In the genomic region with DNA sequence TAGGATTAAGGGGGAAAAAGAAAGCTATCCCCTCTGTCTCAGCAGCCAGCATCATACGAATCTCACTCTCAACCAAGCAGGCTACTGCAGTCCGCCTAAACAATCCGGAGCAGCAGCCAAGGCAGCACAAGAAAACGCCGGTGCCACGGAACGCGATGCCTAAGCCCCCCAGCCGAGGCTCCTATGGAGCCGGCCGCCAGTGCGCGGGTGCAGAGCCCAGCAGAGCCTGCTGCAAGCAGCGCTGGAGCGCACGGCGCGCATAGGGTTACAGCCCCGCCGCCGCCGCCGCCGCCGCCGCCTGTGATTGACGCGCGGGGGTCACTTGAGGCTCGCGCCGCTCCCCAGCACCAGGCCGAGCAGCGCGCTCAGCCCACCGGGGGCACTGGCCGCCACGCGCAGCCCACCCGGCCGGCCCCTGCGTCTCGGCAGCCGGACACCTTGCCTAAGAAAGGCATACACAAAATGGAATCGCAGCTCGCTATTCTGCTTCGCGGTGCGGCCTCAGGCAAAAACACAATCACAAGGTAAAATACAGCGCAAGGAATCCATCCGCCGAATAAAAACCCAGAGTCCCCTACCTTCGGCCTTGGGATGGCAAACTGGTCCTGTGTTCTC, we compare ENCODE assay signal across 8 cellular contexts. TPM values are rescaled to one million over a fixed set of nuclear protein-coding genes. Genes with fewer than 3 reads are reported as not detected.
DNase-seq lines count a peak whose midpoint lies in the region; ATAC-seq, FAIRE-seq and TF ChIP-seq lines count a peak whose summit lies in the region.

No MANE protein-coding gene starts in this region.

- H3K4me1 ChIP-seq in ACC112 (ENCODE audit: control insufficient read depth, insufficient read depth, low read length, unreplicated experiment) (peaks cover 31% of the 10 kb centered on the region), GM23338 (ENCODE audit: insufficient read depth) (peaks cover 31% of the 10 kb centered on the region), GM12878 (ENCODE audit: control insufficient read depth, insufficient read depth, low read length) (peaks cover 17% of the 10 kb centered on the region), iPS-18a (ENCODE audit: control insufficient read depth, low read depth, low read length) (peaks cover 20% of the 10 kb centered on the region), sigmoid colon (peaks cover 0 to 35% (median 29%) of the 10 kb centered on the region in 4 donors), OCI-LY7 (ENCODE audit: insufficient read depth, low read length, poor library complexity, severe bottlenecking) (no peaks in the 10 kb centered on the region)

- SMC1A ChIA-PET in GM12878 (lab: Charles Lee; ENCODE audit: uncharacterized antibody, unreplicated experiment), result interaction anchor here (1.5 to 2.7 kb wide), 3 partner anchors 9 to 106 kb away, joined by 3 to 14 read pairs (median 4); no protein-coding TSS in a partner anchor

- no peak overlapping the region for H3K27ac Mint-ChIP-seq in GM23338

- H3K4me3 ChIP-seq in ACC112 (ENCODE audit: low read depth, low read length) (peak overlapping the region; percentile 78), GM23338 (peak overlapping the region; percentile 70), GM12878 (peak overlapping the region; percentile 65), iPS-18a (ENCODE audit: low read length) (peak overlapping the region; percentile 53), sigmoid colon (peak overlapping the region; percentile 44 to 85 (median 62)), OCI-LY7 (ENCODE audit: low read depth, low read length, poor library complexity, severe bottlenecking) (no peak overlapping the region)

- H3K27ac ChIP-seq in ACC112 (ENCODE audit: low read depth, low read length) (no peak overlapping the region), GM23338 (ENCODE audit: low read depth) (no peak overlapping the region), GM12878 (ENCODE audit: control insufficient read depth, insufficient read depth) (peak overlapping the region; percentile 48; the same call in 1 of the 2 replicates), iPS-18a (ENCODE audit: low read length) (no peak overlapping the region), sigmoid colon (peak overlapping the region; percentile 60 to 73 (median 68)), OCI-LY7 (ENCODE audit: low read depth, low read length, poor library complexity, severe bottlenecking) (no peak overlapping the region)

- no peaks in the 10 kb centered on the region for H3K79me2 ChIP-seq in ACC112 (ENCODE audit: control insufficient read depth, insufficient read depth, low read length, unreplicated experiment)
- no peaks in the 10 kb centered on the region for H3K79me2 ChIP-seq in GM23338 (replicated peaks; ENCODE audit: insufficient read depth)
- H3K79me2 ChIP-seq in GM12878 (ENCODE audit: control insufficient read depth, insufficient read depth, low read length), result no peaks in the 10 kb centered on the region; the same call in none of the 2 replicates
- no peaks in the 10 kb centered on the region for H3K79me2 ChIP-seq in OCI-LY7 (ENCODE audit: insufficient read depth, low read depth, low read length)

- no peak for TF ChIP-seq RAD21 in GM12878 (IDR thresholded peaks at IDR 0.05; ENCODE audit: insufficient read depth, low read depth, low read length)

- WGBS in GM12878 (ENCODE audit: insufficient coverage, insufficient replicate concordance, low lambda C conversion rate, missing lambda C conversion rate), result 21% methylated on average over 42 of the region's 53 CpGs
- WGBS in sigmoid colon, 2 donors, result 1 to 5% methylated on average over 53 of the region's 53 CpGs

- peaks cover 39% of the 10 kb centered on the region for H3K27me3 Mint-ChIP-seq in GM23338 (ENCODE audit: insufficient read depth, low read depth, poor library complexity)

- TF ChIP-seq POLR2A in GM12878 (IDR thresholded peaks at IDR 0.05; ENCODE audit: low read depth, low read length), result no peak; the same call in 1 of the 2 replicates
- TF ChIP-seq POLR2A in sigmoid colon (IDR thresholded peaks at IDR 0.05), result no peak

- no TSS peak for BruUV-seq in GM12878 (replicated peaks; lab: Mats Ljungman, UMichigan)
- BruUV-seq in OCI-LY7 (replicated peaks; lab: Mats Ljungman, UMichigan), result no TSS peak

- RAD21 ChIA-PET in GM12878 (lab: Charles Lee; ENCODE audit: unreplicated experiment), result interaction anchor here (1.2 kb wide), 1 partner anchor 33 kb away, joined by 3 read pairs; no protein-coding TSS in a partner anchor

- H3K27me3 ChIP-seq in ACC112 (ENCODE audit: insufficient read depth, low read length) (no peaks in the 10 kb centered on the region), GM23338 (ENCODE audit: insufficient read depth) (peaks cover 45% of the 10 kb centered on the region), GM12878 (replicated peaks in 1 of 2; ENCODE audit: control insufficient read depth in 2 of 2, insufficient read depth in 2 of 2, low read length in 1 of 2) (no peaks in the 10 kb centered on the region; a peak in 1 of 4 replicates), iPS-18a (ENCODE audit: control insufficient read depth, insufficient read depth, low read length) (peaks cover 47% of the 10 kb centered on the region), sigmoid colon (no peaks in the 10 kb centered on the region)

- in situ Hi-C loops in GM12878 (cut with MboI), result no loop called here

- FAIRE-seq in GM12878 (lab: Jason Lieb, UNC), result no peak

- no peaks in the 10 kb centered on the region; the same call in 2 of the 3 replicates for H3K9me3 Mint-ChIP-seq in GM23338

- H3K36me3 Mint-ChIP-seq in GM23338 (ENCODE audit: low read depth), result no peaks in the 10 kb centered on the region

- DNase-seq in GM23338 (ENCODE audit: low spot score) (peak; percentile 81), SHP77 treated with DMSO at 0.1 percent for 48 hours (lab: John Stamatoyannopoulos, UW) (peak; percentile 16), GM12878 (ENCODE audit: low read depth, low spot score) (no peak), sigmoid colon (no peak), NAMALWA (ENCODE audit: low spot score) (no peak), OCI-LY7 (ENCODE audit: low spot score) (no peak)

- H3K4me1 Mint-ChIP-seq in GM23338, result peaks cover 38% of the 10 kb centered on the region

- H3K9me3 ChIP-seq in GM12878 (replicated peaks; ENCODE audit: control insufficient read depth, insufficient read depth, low read length) (peaks cover 2% of the 10 kb centered on the region; the same call in 2 of the 3 replicates), iPS-18a (ENCODE audit: control insufficient read depth, low read depth, low read length) (no peaks in the 10 kb centered on the region), sigmoid colon (no peaks in the 10 kb centered on the region), OCI-LY7 (ENCODE audit: low read length) (no peaks in the 10 kb centered on the region)

- TF ChIP-seq CTCF in GM23338 (conservative IDR thresholded peaks at IDR 0.05; ENCODE audit: low read depth in 2 of 2) (no peak), GM12878 (IDR thresholded peaks at IDR 0.05 in 2 of 3, conservative IDR thresholded peaks at IDR 0.05 in 1 of 3; ENCODE audit: control insufficient read depth in 2 of 3, extremely low read depth in 1 of 3, insufficient read depth in 1 of 3, low read depth in 3 of 3, low read length in 3 of 3) (no peak), sigmoid colon (IDR thresholded peaks at IDR 0.05) (no peak), OCI-LY7 (conservative IDR thresholded peaks at IDR 0.05; ENCODE audit: low read length) (no peak)

- peak overlapping the region; percentile 78 for H3K4me3 Mint-ChIP-seq in GM23338

- H4K20me1 ChIP-seq in GM23338 (replicated peaks; ENCODE audit: insufficient read depth) (no peaks in the 10 kb centered on the region), GM12878 (ENCODE audit: control insufficient read depth, insufficient read depth) (no peaks in the 10 kb centered on the region), OCI-LY7 (ENCODE audit: insufficient read depth, low read length) (no peaks in the 10 kb centered on the region)

- no peaks in the 10 kb centered on the region for H3K9me2 ChIP-seq in GM23338 (ENCODE audit: insufficient read depth)
- no peaks in the 10 kb centered on the region for H3K9me2 ChIP-seq in OCI-LY7 (ENCODE audit: insufficient read depth, low read length)

- TF ChIP-seq EP300 in GM12878 (IDR thresholded peaks at IDR 0.05; ENCODE audit: borderline replicate concordance in 1 of 2, control insufficient read depth in 1 of 2, low read depth in 2 of 2, low read length in 2 of 2) (no peak), sigmoid colon (IDR thresholded peaks at IDR 0.05) (no peak)

- H3K9ac ChIP-seq in GM12878 (ENCODE audit: control insufficient read depth, insufficient read depth, low read length), result peak overlapping the region; percentile 46
- H3K9ac ChIP-seq in iPS-18a (ENCODE audit: low read length), result no peak overlapping the region

- H3K4me2 ChIP-seq in GM23338 (peak overlapping the region; percentile 90), GM12878 (ENCODE audit: control insufficient read depth, insufficient read depth) (peak overlapping the region; percentile 78), OCI-LY7 (ENCODE audit: low read length) (no peak overlapping the region)

- CTCF ChIA-PET in GM12878 (lab: Yijun Ruan, JAX) (interaction anchor here (1.4 to 3.0 kb wide), 4 partner anchors 14 to 256 kb away, joined by 3 to 11 read pairs (median 7); no protein-coding TSS in a partner anchor), OCI-LY7 (lab: Charles Lee; ENCODE audit: unreplicated experiment) (no interaction called here)

- POLR2A ChIA-PET in GM12878 (lab: Charles Lee), result interaction anchor here (0.6 kb wide), 1 partner anchor 12 kb away, joined by 6 read pairs; no protein-coding TSS in a partner anchor
- POLR2A ChIA-PET in OCI-LY7 (lab: Charles Lee), result no interaction called here

- ATAC-seq in GM23338 (peak; percentile 89), GM12878 (peak; percentile 37)

- H3F3A ChIP-seq in GM23338 (replicated peaks; ENCODE audit: low read depth), result no peaks in the 10 kb centered on the region

- no peaks in the 10 kb centered on the region for H3K36me3 ChIP-seq in ACC112 (ENCODE audit: insufficient read depth, low read length)
- H3K36me3 ChIP-seq in GM23338 (ENCODE audit: insufficient read depth), result no peaks in the 10 kb centered on the region
- no peaks in the 10 kb centered on the region for H3K36me3 ChIP-seq in GM12878 (ENCODE audit: control insufficient read depth in 2 of 2, insufficient read depth in 2 of 2, low read length in 1 of 2)
- H3K36me3 ChIP-seq in iPS-18a (ENCODE audit: control insufficient read depth, low read depth, low read length), result no peaks in the 10 kb centered on the region
- no peaks in the 10 kb centered on the region for H3K36me3 ChIP-seq in sigmoid colon
- no peaks in the 10 kb centered on the region for H3K36me3 ChIP-seq in OCI-LY7 (ENCODE audit: insufficient read depth, low read length)

- H2AFZ ChIP-seq in ACC112 (ENCODE audit: low read length, unreplicated experiment), result peak overlapping the region; percentile 70
- peak overlapping the region; percentile 98 for H2AFZ ChIP-seq in GM23338
- peak overlapping the region; percentile 66 for H2AFZ ChIP-seq in GM12878 (ENCODE audit: control insufficient read depth, low read depth, low read length)
- no peak overlapping the region for H2AFZ ChIP-seq in OCI-LY7 (ENCODE audit: low read length)

- intact Hi-C loops in GM12878 (cut with micrococcal nuclease; ENCODE audit: unreplicated experiment), result loop anchor here (10.0 kb wide), 1 partner anchor 117 kb away; no protein-coding TSS in a partner anchor
- intact Hi-C loops in sigmoid colon (cut with DNase I), result loop anchor here (2.0 kb wide), 1 partner anchor 117 kb away; no protein-coding TSS in a partner anchor
- intact Hi-C loops in OCI-LY7 (cut with micrococcal nuclease; ENCODE audit: unreplicated experiment), result no loop called here

RNA-seq across cellular contexts. Expression of gene HIVEP3, which starts 0.8 kb away (rescaled TPM):
- 0.14 and 0.39 TPM in 2 replicates for total RNA-seq in GM23338 (2014; rRNA removed; shearing (Covaris generic))
- polyA plus RNA-seq in GM23338 (2016; fragmentation: Nextera tagmentation; extraction: Ambion mirVana) (0.24 and 0.30 TPM in 2 replicates), GM12878 (2011; rRNA removed) (3.5 and 4.3 TPM in 2 replicates), GM12878 (2014; fragmentation: Illumina TruSeq; extraction: Trizol) (7.4 and 8.6 TPM in 2 replicates), GM12878 (2014; fragmentation: Nextera tagmentation; extraction: Ambion mirVana) (1 to 10 TPM; 1.8 to 2.2 TPM), GM12878 (2014; rRNA removed) (6.0 and 7.7 TPM in 2 replicates), GM12878 (2016; fragmentation: Nextera tagmentation; extraction: Ambion mirVana) (1 to 10 TPM; 3.0 to 4.3 TPM), sigmoid colon (1 to 10 TPM; 3.3 to 7.8 (median 5.8) TPM)
- 42.5 and 46.4 TPM in 2 replicates for total RNA-seq in GM12878 (2013; cell fraction: nucleolus; rRNA removed)
- total RNA-seq in GM12878 (2014; rRNA removed) (2.8 and 2.9 TPM in 2 replicates), GM12878 (2014; rRNA removed; fragmentation: Illumina TruSeq; extraction: Trizol) (3.4 and 3.5 TPM in 2 replicates), GM12878 (2021) (13.6 and 13.8 TPM in 2 replicates), sigmoid colon (1 to 10 TPM; 1.4 to 3.2 (median 3.0) TPM), OCI-LY7 (2022) (0.53 and 0.70 TPM in 2 replicates)
- polyA plus RNA-seq in GM12878 (2011; ENCODE audit: low read depth), result 1.8 TPM
- 5.4 and 6.8 TPM in 2 replicates for polyA plus RNA-seq in GM12878 (2011; cell fraction: cytosol; rRNA removed)
- 7.7 and 9.8 TPM in 2 replicates for polyA plus RNA-seq in GM12878 (2011; cell fraction: nucleus; rRNA removed)
- 4.9 and 5.2 TPM in 2 replicates for polyA plus RNA-seq in GM12878 (2012)
- 11.4 and 11.5 TPM in 2 replicates for polyA minus RNA-seq in GM12878 (2011; rRNA and poly(A)+ RNA removed)
- polyA minus RNA-seq in GM12878 (2011; cell fraction: cytosol; rRNA and poly(A)+ RNA removed), result 5.5 and 5.6 TPM in 2 replicates
- polyA minus RNA-seq in GM12878 (2011; cell fraction: nucleus; rRNA and poly(A)+ RNA removed), result 6.0 and 17.6 TPM in 2 replicates
- total RNA-seq in OCI-LY7 (2014; rRNA removed; shearing (Covaris generic)), result 0.28 and 0.60 TPM in 2 replicates

Comparison
In these comparisons a context has a peak if more than half of its experiments do, and no peak if none do; other contexts are left out.
1. H3K27ac ChIP-seq: peak in GM12878 (single experiment) and sigmoid colon (4 of 4); none in ACC112 (single experiment), GM23338 (single experiment), iPS-18a (single experiment) and OCI-LY7 (single experiment).
2. DNase-seq: peak in GM23338 (single experiment) and SHP77 treated with DMSO at 0.1 percent for 48 hours (single experiment); none in GM12878 (single experiment), sigmoid colon (single experiment), NAMALWA (single experiment) and OCI-LY7 (single experiment).